Comparison of ENCODE assay signal across 15 cellular contexts in genomic region chr6:41451039-41451438, GRCh38.
DNase-seq lines count a peak whose midpoint lies in the region; ATAC-seq and TF ChIP-seq lines count a peak whose summit lies in the region.
"Had no signal": no experiment of that assay in that cellular context is flagged by ENCODE, and none has a peak within 500 bp of the region (broad histone marks: within the 10 kb centered on the region; RNA-seq: fewer than 3 reads in every experiment).

No MANE protein-coding gene starts in this region.

- H4K20me1 ChIP-seq in mammary epithelial cell (ENCODE audit: insufficient read depth, low read length), result no peaks in the 10 kb centered on the region

- peak overlapping the region in 2 of 3 donors; percentile 10 to 67 for H3K27ac Mint-ChIP-seq in IgD-negative memory B cell
- no peak overlapping the region for H3K27ac Mint-ChIP-seq in nephron progenitor cell
- H3K27ac Mint-ChIP-seq: CD4-positive, CD25-positive, alpha-beta regulatory T cell; T-helper 1 cell treated with Interleukin-12 subunit alpha and Interleukin-12 subunit beta and Interleukin-4 antibody, amounts not matched to agents 30 μg/mL and 1 μg/mL, for 36 hours had no signal

- no TSS peak for BruUV-seq in mammary epithelial cell (replicated peaks; lab: Mats Ljungman, UMichigan)

- H3K4me3 Mint-ChIP-seq in IgD-negative memory B cell (no peak overlapping the region), nephron progenitor cell (no peak overlapping the region)
- H3K4me3 Mint-ChIP-seq: CD4-positive, CD25-positive, alpha-beta regulatory T cell; T-helper 1 cell treated with Interleukin-12 subunit alpha and Interleukin-12 subunit beta and Interleukin-4 antibody, amounts not matched to agents 30 μg/mL and 1 μg/mL, for 36 hours had no signal

- no peaks in the 10 kb centered on the region for H3K36me3 ChIP-seq in mammary epithelial cell (ENCODE audit: insufficient read depth, low read length)

- no peak overlapping the region for H2AFZ ChIP-seq in mammary epithelial cell (ENCODE audit: low read depth, low read length)

- H3K79me2 ChIP-seq in mammary epithelial cell (ENCODE audit: insufficient read depth, low read length), result no peaks in the 10 kb centered on the region

- dilution Hi-C loops in mammary epithelial cell (cut with HindIII; ENCODE audit: low sequenced_read_pairs), result no loop called here

- H3K4me3 ChIP-seq in dorsolateral prefrontal cortex (no peak overlapping the region), mammary epithelial cell (replicated peaks in 1 of 3; ENCODE audit: insufficient read depth in 1 of 3, low read depth in 2 of 3, low read length in 3 of 3) (no peak overlapping the region)

- DNase-seq in COR-L47 (lab: John Stamatoyannopoulos, UW), result peak; percentile 10
- DNase-seq in dorsolateral prefrontal cortex, result no peak
- DNase-seq in nephron progenitor cell, result peak; percentile 42
- no peak for DNase-seq in activated T-cell treated with anti-CD3 and anti-CD28 coated beads, Interleukin-2, amount 50 U/mL, for 1 hour
- no peak for DNase-seq in SHP77 treated with DMSO at 0.1 percent for 48 hours (lab: John Stamatoyannopoulos, UW)
- DNase-seq in mammary epithelial cell, result no peak
- DNase-seq: activated CD8-positive, alpha-beta memory T cell treated with anti-CD3 and anti-CD28 coated beads, Interleukin-2, amount 50 U/mL, for 4 hours; CD4-positive, CD25-positive, alpha-beta regulatory T cell; foreskin melanocyte; KG1; stimulated activated CD4-positive, alpha-beta T cell treated with anti-CD3 and anti-CD28 coated beads, Interleukin-15, amount 100 ng/mL, for 24 hours; stimulated activated naive CD4-positive, alpha-beta T cell treated with Interleukin-2 at 50 U/mL for 16 hours had no signal

- WGBS in mammary epithelial cell (ENCODE audit: low coverage, missing lambda C conversion rate), result 63% methylated on average over 3 of the region's 9 CpGs

- H3K27me3 Mint-ChIP-seq in IgD-negative memory B cell, result peaks cover 3% of the 10 kb centered on the region
- H3K27me3 Mint-ChIP-seq in nephron progenitor cell (ENCODE audit: low read depth, poor library complexity), result peaks cover 43% of the 10 kb centered on the region
- H3K27me3 Mint-ChIP-seq: CD4-positive, CD25-positive, alpha-beta regulatory T cell had no signal

- H3K27ac ChIP-seq in dorsolateral prefrontal cortex, result peak overlapping the region in 37 of 59 donors; percentile 13 to 84 (median 59)
- no peak overlapping the region for H3K27ac ChIP-seq in mammary epithelial cell (ENCODE audit: insufficient read depth, low read depth, low read length)

- no peaks in the 10 kb centered on the region for H3K9me3 ChIP-seq in mammary epithelial cell (replicated peaks; ENCODE audit: insufficient read depth, low read length)

- no peak overlapping the region for H3K4me2 ChIP-seq in mammary epithelial cell (ENCODE audit: insufficient read depth, low read depth, low read length)

- in situ Hi-C loops in mammary epithelial cell (cut with MboI; ENCODE audit: low sequenced_read_pairs in 2 of 2), result no loop called here

- H3K4me1 Mint-ChIP-seq in IgD-negative memory B cell (no peaks in the 10 kb centered on the region), nephron progenitor cell (peaks cover 36% of the 10 kb centered on the region)

- TF ChIP-seq CTCF in dorsolateral prefrontal cortex (IDR thresholded peaks at IDR 0.05 in 54 of 56, conservative IDR thresholded peaks at IDR 0.05 in 2 of 56; ENCODE audit: low read depth in 1 of 56, partially characterized antibody in 56 of 56) (no peak), nephron progenitor cell (IDR thresholded peaks at IDR 0.05) (no peak), mammary epithelial cell (conservative IDR thresholded peaks at IDR 0.05 in 1 of 2, IDR thresholded peaks at IDR 0.05 in 1 of 2; ENCODE audit: extremely low read depth in 1 of 2, insufficient read depth in 1 of 2, low read depth in 1 of 2, low read length in 2 of 2) (no peak)

- H3K27me3 ChIP-seq in dorsolateral prefrontal cortex (peaks cover 0 to 2% (median 0%) of the 10 kb centered on the region in 45 donors), mammary epithelial cell (ENCODE audit: insufficient read depth, low read length) (no peaks in the 10 kb centered on the region)

- intact Hi-C loops in dorsolateral prefrontal cortex (cut with DNase I) (no loop called here), mammary epithelial cell (cut with micrococcal nuclease) (loop anchor here (10.0 kb wide), 1 partner anchor 64 kb away; no protein-coding TSS in a partner anchor)

- CTCF ChIA-PET in mammary epithelial cell (lab: Charles Lee; ENCODE audit: low non-redundant PET), result no interaction called here

- H3K9me3 Mint-ChIP-seq in IgD-negative memory B cell, result no peaks in the 10 kb centered on the region
- H3K9me3 Mint-ChIP-seq in nephron progenitor cell, result no peaks in the 10 kb centered on the region
- H3K9me3 Mint-ChIP-seq: CD4-positive, CD25-positive, alpha-beta regulatory T cell; T-helper 1 cell treated with Interleukin-12 subunit alpha and Interleukin-12 subunit beta and Interleukin-4 antibody, amounts not matched to agents 30 μg/mL and 1 μg/mL, for 36 hours had no signal

- no peak for ATAC-seq in GM19463 (IDR thresholded peaks at IDR 0.05; ENCODE audit: unreplicated experiment)

- no peaks in the 10 kb centered on the region for H3K4me1 ChIP-seq in mammary epithelial cell (ENCODE audit: insufficient read depth, low read length)

- no peak overlapping the region for H3K9ac ChIP-seq in mammary epithelial cell (ENCODE audit: insufficient read depth, low read length)

- H3K36me3 Mint-ChIP-seq in IgD-negative memory B cell (no peaks in the 10 kb centered on the region), nephron progenitor cell (ENCODE audit: low read depth) (no peaks in the 10 kb centered on the region)
- H3K36me3 Mint-ChIP-seq: CD4-positive, CD25-positive, alpha-beta regulatory T cell had no signal

Comparison
In these comparisons a context has a peak if more than half of its experiments do, and no peak if none do; other contexts are left out.
1. DNase-seq: peak in COR-L47 (single experiment) and nephron progenitor cell (single experiment); none in dorsolateral prefrontal cortex (0 of 10), activated T-cell treated with anti-CD3 and anti-CD28 coated beads, Interleukin-2, amount 50 U/mL, for 1 hour (single experiment), SHP77 treated with DMSO at 0.1 percent for 48 hours (single experiment) and mammary epithelial cell (single experiment).